Comparison of ENCODE assay signal across 10 cellular contexts in the genomic region with DNA sequence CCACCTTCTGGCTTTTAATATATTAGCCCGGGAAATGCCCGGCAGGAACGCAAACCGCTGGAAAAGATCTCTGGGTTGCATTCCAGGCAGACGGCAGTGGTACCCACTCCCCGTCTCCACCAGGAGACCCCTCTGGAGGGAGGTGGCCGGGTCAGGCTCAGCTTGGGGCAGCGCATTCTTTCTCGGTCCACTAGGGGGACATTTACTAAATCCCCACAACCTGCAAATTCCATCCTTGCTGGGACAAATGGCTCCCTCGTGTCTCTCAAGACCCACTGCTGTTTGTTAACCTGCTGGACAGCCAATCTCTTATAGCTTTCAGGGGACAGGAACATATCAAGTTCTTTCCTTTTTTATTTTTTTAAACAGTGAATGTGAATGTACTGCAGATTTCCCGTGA. TPM values are rescaled to one million over a fixed set of nuclear protein-coding genes. Genes with fewer than 3 reads are reported as not detected.
DNase-seq lines count a peak whose midpoint lies in the region; FAIRE-seq and TF ChIP-seq lines count a peak whose summit lies in the region.
"Had no signal": no experiment of that assay in that cellular context is flagged by ENCODE, and none has a peak within 500 bp of the region (broad histone marks: within the 10 kb centered on the region; RNA-seq: fewer than 3 reads in every experiment).

No MANE protein-coding gene starts in this region.

- dilution Hi-C loops in endothelial cell of umbilical vein (cut with MboI; ENCODE audit: extremely low pct_ligation_motif_present, low sequenced_read_pairs): no loop called here

- H3K79me2 ChIP-seq in endothelial cell of umbilical vein (ENCODE audit: control insufficient read depth, insufficient read depth, low read length): no peaks in the 10 kb centered on the region

- no peaks in the 10 kb centered on the region for H4K20me1 ChIP-seq in endothelial cell of umbilical vein (replicated peaks; ENCODE audit: control insufficient read depth, extremely low read depth, insufficient read depth, low read length)

- TF ChIP-seq CTCF in endothelial cell of umbilical vein (IDR thresholded peaks at IDR 0.05; ENCODE audit: extremely low read depth in 1 of 2, insufficient read depth in 1 of 2, low read depth in 1 of 2, low read length in 2 of 2) (peak; percentile 47 to 50), vagina (IDR thresholded peaks at IDR 0.05) (peak in 1 of 3 experiments; percentile 17)

- H3K27me3 ChIP-seq in endothelial cell of umbilical vein (ENCODE audit: control insufficient read depth in 2 of 2, insufficient read depth in 2 of 2, low read length in 2 of 2) (peaks cover 1 to 2% of the 10 kb centered on the region in 2 experiments), vagina (no peaks in the 10 kb centered on the region)

- no peaks in the 10 kb centered on the region for H3K4me1 ChIP-seq in endothelial cell of umbilical vein (ENCODE audit: control insufficient read depth, extremely low read depth, insufficient read depth, low read length)
- H3K4me1 ChIP-seq in vagina: no peaks in the 10 kb centered on the region

- H2AFZ ChIP-seq in endothelial cell of umbilical vein (ENCODE audit: low read depth, low read length): no peak overlapping the region

- no peak for TF ChIP-seq POLR2A in endothelial cell of umbilical vein (IDR thresholded peaks at IDR 0.05; ENCODE audit: low read depth, low read length)
- TF ChIP-seq POLR2A in vagina (IDR thresholded peaks at IDR 0.05): no peak

- CTCF ChIA-PET in endothelial cell of umbilical vein (lab: Charles Lee): interaction anchor here (1.6 to 2.0 kb wide), 3 partner anchors 9 to 111 kb away, joined by 3 to 6 read pairs (median 4); no protein-coding TSS in a partner anchor

- H3K27ac ChIP-seq in endothelial cell of umbilical vein (ENCODE audit: insufficient read depth, low read depth, low read length) (no peak overlapping the region), vagina (no peak overlapping the region)

- no peak for FAIRE-seq in endothelial cell of umbilical vein (lab: Jason Lieb, UNC)

- intact Hi-C loops in endothelial cell of umbilical vein (cut with micrococcal nuclease) (no loop called here), vagina (cut with DNase I) (no loop called here)

- no peaks in the 10 kb centered on the region for H3K9me3 ChIP-seq in endothelial cell of umbilical vein (replicated peaks; ENCODE audit: control insufficient read depth, insufficient read depth, low read length)
- no peaks in the 10 kb centered on the region for H3K9me3 ChIP-seq in vagina

- no peak overlapping the region for H3K9ac ChIP-seq in endothelial cell of umbilical vein (replicated peaks; ENCODE audit: extremely low read depth, insufficient read depth, low read length)

- BruUV-seq in endothelial cell of umbilical vein (replicated peaks; lab: Mats Ljungman, UMichigan): no TSS peak

- H3K36me3 ChIP-seq in endothelial cell of umbilical vein (ENCODE audit: control insufficient read depth in 2 of 2, extremely low read depth in 1 of 2, insufficient read depth in 2 of 2, low read length in 2 of 2): no peaks in the 10 kb centered on the region
- H3K36me3 ChIP-seq in vagina: no peaks in the 10 kb centered on the region

- H3K4me2 ChIP-seq in endothelial cell of umbilical vein (ENCODE audit: insufficient read depth, low read length): no peak overlapping the region

- H3K4me3 ChIP-seq in endothelial cell of umbilical vein (replicated peaks in 1 of 3; ENCODE audit: insufficient read depth in 1 of 3, low read depth in 1 of 3, low read length in 3 of 3): no peak overlapping the region
- no peak overlapping the region for H3K4me3 ChIP-seq in vagina
- H3K4me3 ChIP-seq: lung had no signal

- peak; percentile 13 for DNase-seq in NCI-H82 (lab: John Stamatoyannopoulos, UW)
- DNase-seq in NCI-H82 treated with DMSO at 0.1 percent for 48 hours (lab: John Stamatoyannopoulos, UW; ENCODE audit: unreplicated experiment): no peak
- DNase-seq in NCI-H69 (lab: John Stamatoyannopoulos, UW): peak; percentile 52
- peak; percentile 3 for DNase-seq in endothelial cell of umbilical vein (ENCODE audit: low read depth, low spot score)
- DNase-seq in renal cortical epithelial cell (ENCODE audit: low read depth): peak; percentile 24
- no peak for DNase-seq in vagina (ENCODE audit: extremely low spot score in 2 of 2)
- DNase-seq in NOMO-1 (lab: John Stamatoyannopoulos, UW; ENCODE audit: unreplicated experiment in 2 of 2): no peak
- no peak for DNase-seq in amniotic stem cell (lab: John Stamatoyannopoulos, UW)

- POLR2A ChIA-PET in endothelial cell of umbilical vein (lab: Charles Lee): no interaction called here

- H3K9me1 ChIP-seq in endothelial cell of umbilical vein (replicated peaks; ENCODE audit: control insufficient read depth, extremely low read depth, insufficient read depth, low read length): no peaks in the 10 kb centered on the region

TF ChIP-seq in endothelial cell of umbilical vein, 7 proteins besides CTCF, POLR2A, EP300 and RAD21:
- no peak for TF ChIP-seq POLR2AphosphoS5 (IDR thresholded peaks at IDR 0.05; ENCODE audit: insufficient read depth, low read depth, low read length)
- TF ChIP-seq, protein P1, sequence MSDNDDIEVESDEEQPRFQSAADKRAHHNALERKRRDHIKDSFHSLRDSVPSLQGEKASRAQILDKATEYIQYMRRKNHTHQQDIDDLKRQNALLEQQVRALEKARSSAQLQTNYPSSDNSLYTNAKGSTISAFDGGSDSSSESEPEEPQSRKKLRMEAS (IDR thresholded peaks at IDR 0.05; ENCODE audit: insufficient read depth, insufficient read length): no peak
- no peak for TF ChIP-seq EZH2 (IDR thresholded peaks at IDR 0.05; ENCODE audit: borderline replicate concordance, low read depth, low read length, severe bottlenecking)
- TF ChIP-seq JUN (IDR thresholded peaks at IDR 0.05; ENCODE audit: borderline replicate concordance, insufficient read depth, insufficient read length, low read depth): no peak
- TF ChIP-seq GATA2 (IDR thresholded peaks at IDR 0.05; ENCODE audit: insufficient read depth, insufficient read length, low read depth, low read length): no peak
- no peak for TF ChIP-seq FOS (IDR thresholded peaks at IDR 0.05; ENCODE audit: borderline replicate concordance, insufficient read depth, low read length)
- TF ChIP-seq MYC (IDR thresholded peaks at IDR 0.05; ENCODE audit: low read depth, low read length): no peak

RNA-seq across cellular contexts. Expression of a gene that starts 45.8 kb away (rescaled TPM):
- total RNA-seq in endothelial cell of umbilical vein (32.0 and 41.8 TPM in 2 replicates), renal cortical epithelial cell (20.1 and 25.3 TPM in 2 replicates), vagina (2.9 TPM)
- polyA plus RNA-seq in endothelial cell of umbilical vein: 20.4 and 20.5 TPM in 2 replicates
- polyA plus RNA-seq in endothelial cell of umbilical vein (2011; cell fraction: cytosol; rRNA removed): 24.3 and 26.6 TPM in 2 replicates
- polyA plus RNA-seq in endothelial cell of umbilical vein (2011; cell fraction: nucleus; rRNA removed): 33.5 and 33.9 TPM in 2 replicates
- polyA plus RNA-seq in endothelial cell of umbilical vein (2012): 28.0 and 37.8 TPM in 2 replicates
- polyA minus RNA-seq in endothelial cell of umbilical vein: 25.3 and 35.1 TPM in 2 replicates
- polyA minus RNA-seq in endothelial cell of umbilical vein (2011; cell fraction: cytosol; rRNA and poly(A)+ RNA removed): not detected
- 9.3 and 10.7 TPM in 2 replicates for polyA minus RNA-seq in endothelial cell of umbilical vein (2011; cell fraction: nucleus; rRNA and poly(A)+ RNA removed)
- polyA plus RNA-seq: BJ had no signal

Comparison
In these comparisons a context has a peak if more than half of its experiments do, and no peak if none do; other contexts are left out.
1. DNase-seq: peak in NCI-H82 (single experiment), NCI-H69 (single experiment), endothelial cell of umbilical vein (single experiment) and renal cortical epithelial cell (single experiment); none in NCI-H82 treated with DMSO at 0.1 percent for 48 hours (single experiment), vagina (0 of 2), NOMO-1 (0 of 2) and amniotic stem cell (single experiment).